ENCODE assay signal across 29 cellular contexts in the genomic region with DNA sequence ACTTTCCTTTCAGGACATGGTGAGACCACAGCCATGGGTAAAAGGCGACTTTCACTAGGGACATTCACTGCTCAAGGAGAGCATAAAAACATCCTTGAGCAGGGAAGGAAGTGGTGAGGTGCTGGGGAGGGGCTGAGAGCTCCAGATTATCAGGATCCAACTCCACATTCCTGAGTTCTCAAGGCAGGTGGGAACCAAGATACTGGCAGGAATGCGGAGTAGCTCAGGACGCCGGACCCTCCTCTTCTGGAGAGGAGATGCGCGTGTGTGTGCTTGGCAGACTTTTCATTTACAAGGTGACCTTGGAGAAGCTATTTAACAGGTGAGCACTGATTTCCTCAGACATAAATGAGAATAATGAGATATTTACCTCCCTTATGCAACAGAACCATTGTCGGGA. TPM values are rescaled to one million over a fixed set of nuclear protein-coding genes. Genes with fewer than 3 reads are reported as not detected.
DNase-seq lines count a peak whose midpoint lies in the region; ATAC-seq, FAIRE-seq and TF ChIP-seq lines count a peak whose summit lies in the region.
"Had no signal": no experiment of that assay in that cellular context is flagged by ENCODE, and none has a peak within 500 bp of the region (broad histone marks: within the 10 kb centered on the region; RNA-seq: fewer than 3 reads in every experiment).

No MANE protein-coding gene starts in this region.

- TF ChIP-seq EP300 in gastroesophageal sphincter (IDR thresholded peaks at IDR 0.05), result no peak

- no peaks in the 10 kb centered on the region; the same call in 1 of the 2 replicates for H3F3A ChIP-seq in Loucy (ENCODE audit: low read depth)

- peaks cover 7% of the 10 kb centered on the region; the same call in 1 of the 2 replicates for H3K9me3 ChIP-seq in Loucy (ENCODE audit: insufficient read depth, low read depth, low read length)
- no peaks in the 10 kb centered on the region for H3K9me3 ChIP-seq in gastroesophageal sphincter
- H3K9me3 ChIP-seq: adrenal gland, neutrophil, prostate gland, upper lobe of left lung had no signal

- H3K9ac ChIP-seq in Loucy (ENCODE audit: low read depth, low read length, poor library complexity, severe bottlenecking), result no peak overlapping the region
- H3K9ac ChIP-seq: KMS-11 had no signal

- H3K36me3 Mint-ChIP-seq in WTC11, result peaks cover 13% of the 10 kb centered on the region

- POLR2A ChIA-PET in WTC11 (lab: Charles Lee), result no interaction called here

- no peak for TF ChIP-seq POLR2A in gastroesophageal sphincter (IDR thresholded peaks at IDR 0.05)
- TF ChIP-seq POLR2A in GM12891 (IDR thresholded peaks at IDR 0.05; ENCODE audit: low read depth, low read length), result no peak

- H3K4me1 ChIP-seq in Loucy (ENCODE audit: insufficient read depth, low read length, poor library complexity, severe bottlenecking), result peaks cover 31% of the 10 kb centered on the region
- H3K4me1 ChIP-seq in gastroesophageal sphincter, result peaks cover 0 to 8% (median 3%) of the 10 kb centered on the region in 3 donors
- H3K4me1 ChIP-seq: prostate gland had no signal

- H4K20me1 ChIP-seq in Loucy (ENCODE audit: insufficient read depth, low read length, poor library complexity, severe bottlenecking), result peaks cover 14% of the 10 kb centered on the region

- peak overlapping the region; percentile 17 for H3K4me2 ChIP-seq in Loucy (ENCODE audit: low read depth, low read length, poor library complexity, severe bottlenecking)
- H3K4me2 ChIP-seq: KMS-11 had no signal

- H3K79me2 ChIP-seq in Loucy (ENCODE audit: insufficient read depth, low read length), result peaks cover 58% of the 10 kb centered on the region

- no peak overlapping the region for H2AFZ ChIP-seq in Loucy (ENCODE audit: low read length)

- peak overlapping the region; percentile 16 for H3K4me3 Mint-ChIP-seq in WTC11
- H3K4me3 Mint-ChIP-seq: activated T-cell treated with anti-CD3 and anti-CD28 coated beads, Interleukin-2, amount 50 U/mL, for 4 hours; CD4-positive, alpha-beta T cell; memory B cell; stimulated activated naive B cell treated with anti-CD40 and anti-IgM and Interleukin-4, amounts not matched to agents 10 μg/mL and 1 μg/mL and 100 μg/mL, for 72 hours had no signal

- DNase-seq in A172 (ENCODE audit: low spot score) (peak; percentile 12), WTC11 (ENCODE audit: low spot score) (peak; percentile 63), iPS-NIHi7 (ENCODE audit: extremely low spot score) (peak; percentile 58), GDM1 (lab: John Stamatoyannopoulos, UW) (no peak), GM12891 (ENCODE audit: insufficient read length, low spot score) (no peak)
- DNase-seq: 8988T; activated CD4-positive, alpha-beta T cell treated with anti-CD3 and anti-CD28 coated beads for 48 hours; activated T-cell treated with anti-CD3 and anti-CD28 coated beads, Interleukin-2, amount 50 U/mL, for 4 hours; adrenal gland; brain microvascular endothelial cell; CD4-positive, alpha-beta T cell; glutamatergic neuron; NCI-H146; NCI-H446 treated with DMSO at 0.1 percent for 48 hours; NCI-H82; stimulated activated CD4-positive, alpha-beta T cell treated with anti-CD3 and anti-CD28 coated beads, Interleukin-4, amount 100 ng/mL, for 24 hours; stimulated activated naive B cell treated with anti-CD40 and anti-IgM and Interleukin-4, amounts not matched to agents 10 μg/mL and 1 μg/mL and 100 μg/mL, for 72 hours; upper lobe of left lung had no signal

- FAIRE-seq in GM12891 (lab: Jason Lieb, UNC), result no peak
- FAIRE-seq: HTR-8/SVneo had no signal

- H3K9me3 Mint-ChIP-seq in WTC11, result peaks cover 10% of the 10 kb centered on the region; the same call in 1 of the 2 replicates
- H3K9me3 Mint-ChIP-seq: CD4-positive, alpha-beta T cell had no signal

- H3K4me1 Mint-ChIP-seq in WTC11, result peaks cover 79% of the 10 kb centered on the region

- H3K27me3 Mint-ChIP-seq in WTC11 (ENCODE audit: low read depth), result no peaks in the 10 kb centered on the region
- H3K27me3 Mint-ChIP-seq: CD4-positive, alpha-beta T cell; memory B cell; stimulated activated naive B cell treated with anti-CD40 and anti-IgM and Interleukin-4, amounts not matched to agents 10 μg/mL and 1 μg/mL and 100 μg/mL, for 72 hours had no signal

- no peaks in the 10 kb centered on the region for H3K27me3 ChIP-seq in Loucy (ENCODE audit: insufficient read depth, low read length, poor library complexity, severe bottlenecking)
- no peaks in the 10 kb centered on the region for H3K27me3 ChIP-seq in gastroesophageal sphincter
- H3K27me3 ChIP-seq: adrenal gland, brain microvascular endothelial cell, neutrophil, upper lobe of left lung had no signal

- peak; percentile 96 for ATAC-seq in WTC11
- ATAC-seq in HG02678 (IDR thresholded peaks at IDR 0.05; ENCODE audit: unreplicated experiment), result no peak
- no peak for ATAC-seq in gastroesophageal sphincter
- ATAC-seq: activated T-cell treated with anti-CD3 and anti-CD28 coated beads, Interleukin-2, amount 50 U/mL, for 4 hours; sciatic nerve; stimulated activated naive B cell treated with anti-CD40 and anti-IgM and Interleukin-4, amounts not matched to agents 10 μg/mL and 1 μg/mL and 100 μg/mL, for 72 hours had no signal

- H3K36me3 ChIP-seq in Loucy (ENCODE audit: insufficient read depth, low read length) (peaks cover 50% of the 10 kb centered on the region; the same call in 1 of the 2 replicates), gastroesophageal sphincter (no peaks in the 10 kb centered on the region)
- H3K36me3 ChIP-seq: adrenal gland, brain microvascular endothelial cell, prostate gland, upper lobe of left lung had no signal

- TF ChIP-seq CTCF in Loucy (conservative IDR thresholded peaks at IDR 0.05; ENCODE audit: low read length), result no peak
- TF ChIP-seq CTCF in WTC11 (IDR thresholded peaks at IDR 0.05), result no peak
- no peak for TF ChIP-seq CTCF in gastroesophageal sphincter (IDR thresholded peaks at IDR 0.05)

- CTCF ChIA-PET in WTC11 (lab: Charles Lee), result interaction anchor here (0.8 to 1.8 kb wide), 7 partner anchors 20 to 104 kb away, joined by 3 to 10 read pairs (median 5); no protein-coding TSS in a partner anchor

- H3K4me3 ChIP-seq in Loucy (ENCODE audit: low read length, poor library complexity, severe bottlenecking) (no peak overlapping the region), gastroesophageal sphincter (no peak overlapping the region)
- H3K4me3 ChIP-seq: adrenal gland, prostate gland, SK-N-MC, upper lobe of left lung had no signal

- no peak overlapping the region for H3K27ac ChIP-seq in gastroesophageal sphincter
- H3K27ac ChIP-seq: adrenal gland, brain microvascular endothelial cell, epithelial cell of prostate, KMS-11, neutrophil, prostate gland, SK-N-MC, upper lobe of left lung had no signal

- peak overlapping the region; percentile 99 for H3K27ac Mint-ChIP-seq in WTC11
- H3K27ac Mint-ChIP-seq: CD4-positive, alpha-beta T cell; memory B cell; stimulated activated naive B cell treated with anti-CD40 and anti-IgM and Interleukin-4, amounts not matched to agents 10 μg/mL and 1 μg/mL and 100 μg/mL, for 72 hours had no signal

- no peaks in the 10 kb centered on the region for H3K9me2 ChIP-seq in Loucy (replicated peaks; ENCODE audit: low read depth, low read length)

- WGBS in gastroesophageal sphincter (ENCODE audit: low coverage in 1 of 2), 2 donors, result 53 to 88% methylated on average over 5 to 7 of the region's 7 CpGs

TF ChIP-seq in WTC11, 78 proteins besides CTCF, POLR2A, EP300 and RAD21 (continues in another document):
- TF ChIP-seq ETV6 (CRISPR knock-in tag; IDR thresholded peaks at IDR 0.05) (peak; percentile 59; the same call in 1 of the 2 replicates), CBFB (CRISPR knock-in tag; IDR thresholded peaks at IDR 0.05; ENCODE audit: low read depth) (no peak)

TF ChIP-seq in GM12891, 5 proteins besides CTCF, POLR2A, EP300 and RAD21:
- TF ChIP-seq POU2F2 (IDR thresholded peaks at IDR 0.05; ENCODE audit: low read depth, low read length) (no peak), PAX5 (IDR thresholded peaks at IDR 0.05; ENCODE audit: insufficient read depth, low read length, severe bottlenecking) (no peak), SPI1 (IDR thresholded peaks at IDR 0.05; ENCODE audit: low read depth, low read length) (no peak), POLR2AphosphoS5 (IDR thresholded peaks at IDR 0.05; ENCODE audit: low read depth, low read length) (no peak), TAF1 (IDR thresholded peaks at IDR 0.05; ENCODE audit: low read depth, low read length) (no peak)

RNA-seq across cellular contexts. Expression of gene TXK, which starts 41.3 kb away (rescaled TPM):
- total RNA-seq in A172 (2014; rRNA removed; shearing (Covaris generic)), result not detected in 2 replicates
- total RNA-seq in WTC11 (2021), result 0.39 to 0.70 TPM (median 0.41 TPM) in 3 replicates
- under 1 TPM in 3 of 4 donors, not detected in 1; 0.32 to 0.81 (median 0.39) TPM for total RNA-seq in gastroesophageal sphincter
- 1.7 TPM for polyA plus RNA-seq in GM12891 (2012; ENCODE audit: low read depth, missing spikeins)

Comparison
In these comparisons a context has a peak if more than half of its experiments do, and no peak if none do; other contexts are left out.
1. DNase-seq: peak in A172 (single experiment), WTC11 (single experiment) and iPS-NIHi7 (single experiment); none in GDM1 (single experiment) and GM12891 (single experiment).